ENCODE assay signal across 1 cellular context in genomic region chr2:165248238-165248637, GRCh38.
TF ChIP-seq lines count a peak whose summit lies in the region.

No MANE protein-coding gene starts in this region.

TF ChIP-seq in GM23338, 12 proteins besides CTCF, POLR2A, EP300 and RAD21 (continued from another document):
- TF ChIP-seq ZNF462 (CRISPR knock-in tag; IDR thresholded peaks at IDR 0.05) (no peak), CREB1 (CRISPR knock-in tag; IDR thresholded peaks at IDR 0.05; ENCODE audit: low read depth) (no peak)
